Comparison of ENCODE assay signal across 14 cellular contexts in the genomic region with DNA sequence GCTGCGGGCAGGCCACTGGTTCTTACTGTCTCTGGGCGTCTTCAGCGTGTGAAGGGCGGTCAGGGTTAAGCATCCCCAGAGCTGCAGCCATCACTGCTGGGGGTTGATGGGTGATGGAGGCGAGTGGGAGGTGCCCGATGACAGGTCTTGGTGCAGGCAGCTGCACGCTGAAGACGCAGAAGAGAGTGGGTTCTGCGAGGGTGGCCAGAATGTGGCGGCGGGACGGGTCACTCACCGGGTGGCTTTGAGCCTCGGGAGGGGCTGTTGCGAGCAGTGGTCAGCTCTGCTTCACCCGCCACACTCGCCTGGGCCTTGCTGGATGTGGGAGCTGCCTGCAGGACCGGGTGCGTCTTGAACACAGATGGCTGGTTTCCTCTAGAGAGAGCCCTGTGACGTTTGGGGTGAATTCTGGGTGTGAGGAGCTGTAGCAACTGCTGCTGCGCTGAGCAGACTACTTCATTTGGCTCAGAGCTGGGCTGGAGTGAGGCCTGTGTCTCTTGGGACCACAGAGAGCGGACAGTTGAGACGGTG. TPM values are rescaled to one million over a fixed set of nuclear protein-coding genes. Genes with fewer than 3 reads are reported as not detected.
A peak's percentile ranks its signal among the peaks of the same experiment; 100 is the strongest.
DNase-seq lines count a peak whose midpoint lies in the region; ATAC-seq, FAIRE-seq and TF ChIP-seq lines count a peak whose summit lies in the region.
"Had no signal": no experiment of that assay in that cellular context is flagged by ENCODE, and none has a peak within 500 bp of the region (broad histone marks: within the 10 kb centered on the region; RNA-seq: fewer than 3 reads in every experiment).

No MANE protein-coding gene starts in this region.

- H3K27me3 ChIP-seq in K562 (ENCODE audit: control insufficient read depth in 2 of 2, insufficient read depth in 2 of 2, low read length in 2 of 2) (no peaks in the 10 kb centered on the region), mesenchymal stem cell (ENCODE audit: control insufficient read depth in 1 of 2, insufficient read depth in 1 of 2, low read length in 2 of 2) (no peaks in the 10 kb centered on the region), upper lobe of right lung (no peaks in the 10 kb centered on the region)
- H3K27me3 ChIP-seq: adrenal gland had no signal

- H3K9me1 ChIP-seq in K562 (ENCODE audit: control insufficient read depth, insufficient read depth, low read length), result no peaks in the 10 kb centered on the region

- intact Hi-C loops in Right ventricle myocardium inferior (cut with DNase I), result no loop called here
- intact Hi-C loops in cardiac septum (cut with DNase I), result no loop called here
- intact Hi-C loops in K562 (cut with micrococcal nuclease), result no loop called here
- intact Hi-C loops in upper lobe of right lung (cut with DNase I), result no loop called here

- peaks cover 55% of the 10 kb centered on the region for H3K79me1 ChIP-seq in mesenchymal stem cell (replicated peaks; ENCODE audit: low read length, poor library complexity, severe bottlenecking)

- peak overlapping the region; percentile 27; the same call in 1 of the 2 replicates for H3K4me2 ChIP-seq in K562 (ENCODE audit: insufficient read depth, low read length)
- no peak overlapping the region for H3K4me2 ChIP-seq in mesenchymal stem cell (ENCODE audit: low read length, poor library complexity, severe bottlenecking)

- POLR2A ChIA-PET in K562 (lab: Yijun Ruan, JAX), result interaction anchor here (0.6 to 2.6 kb wide), 7 partner anchors 9 to 263 kb away, joined by 3 to 20 read pairs (median 3); no protein-coding TSS in a partner anchor

- FAIRE-seq in K562 (lab: Jason Lieb, UNC), result peak; percentile 77
- FAIRE-seq: endothelial cell of umbilical vein, TTC549 had no signal

- no peak overlapping the region for H3K14ac ChIP-seq in mesenchymal stem cell (ENCODE audit: low read length in 2 of 2)

- no peak for TF ChIP-seq POLR2A in K562 (conservative IDR thresholded peaks at IDR 0.05)

- peak; percentile 73 for ATAC-seq in Right ventricle myocardium inferior
- no peak; the same call in 2 of the 3 replicates for ATAC-seq in K562
- no peak for ATAC-seq in upper lobe of right lung
- no peak for ATAC-seq in GM19397 (IDR thresholded peaks at IDR 0.05; ENCODE audit: unreplicated experiment)
- no peak for ATAC-seq in GM19351 (IDR thresholded peaks at IDR 0.05; ENCODE audit: unreplicated experiment)

- no TSS peak for BruUV-seq in K562 (replicated peaks; lab: Mats Ljungman, UMichigan)

- H3K4me1 ChIP-seq in K562 (replicated peaks in 1 of 2; ENCODE audit: control insufficient read depth in 2 of 2, insufficient read depth in 2 of 2, low read length in 2 of 2), result peaks cover 33 to 80% of the 10 kb centered on the region in 2 experiments
- H3K4me1 ChIP-seq in mesenchymal stem cell (ENCODE audit: control insufficient read depth, insufficient read depth, low read depth, low read length), result peaks cover 19% of the 10 kb centered on the region
- peaks cover 55% of the 10 kb centered on the region for H3K4me1 ChIP-seq in upper lobe of right lung

- CTCF ChIA-PET in K562 (lab: Yijun Ruan, JAX; ENCODE audit: low intra/inter-chr PET ratio), result no interaction called here

- H3K18ac ChIP-seq in mesenchymal stem cell (ENCODE audit: low read depth in 1 of 2, low read length in 2 of 2), result peak overlapping the region in 1 of 2 experiments; percentile 8

- peak overlapping the region; percentile 39 for H4K8ac ChIP-seq in mesenchymal stem cell (ENCODE audit: low read length)

- H4K91ac ChIP-seq in mesenchymal stem cell (ENCODE audit: low read length), result peak overlapping the region; percentile 41

- TF ChIP-seq EP300 in K562 (IDR thresholded peaks at IDR 0.05; ENCODE audit: low read length), result no peak

- H4K20me1 ChIP-seq in K562 (replicated peaks; ENCODE audit: control insufficient read depth, insufficient read depth, low read length), result no peaks in the 10 kb centered on the region

- H3K4me3 ChIP-seq in K562 (no peak overlapping the region), mesenchymal stem cell (ENCODE audit: insufficient read depth in 1 of 2, low read depth in 1 of 2, low read length in 2 of 2) (no peak overlapping the region), upper lobe of right lung (no peak overlapping the region)
- H3K4me3 ChIP-seq: adrenal gland had no signal

- in situ Hi-C loops in K562 (cut with MboI), result no loop called here

- TF ChIP-seq CTCF in K562 (IDR thresholded peaks at IDR 0.05 in 2 of 3, conservative IDR thresholded peaks at IDR 0.05 in 1 of 3; ENCODE audit: insufficient read depth in 2 of 3, low read depth in 1 of 3, low read length in 3 of 3) (no peak), upper lobe of right lung (IDR thresholded peaks at IDR 0.05) (no peak)

- H2AFZ ChIP-seq in K562 (ENCODE audit: low read depth, low read length) (no peak overlapping the region), mesenchymal stem cell (ENCODE audit: low read depth, low read length) (no peak overlapping the region)

- no peak overlapping the region for H3K23ac ChIP-seq in mesenchymal stem cell (ENCODE audit: low read length in 2 of 2)

- no peak for TF ChIP-seq RAD21 in K562 (CRISPR knock-in tag; conservative IDR thresholded peaks at IDR 0.05 in 1 of 2, IDR thresholded peaks at IDR 0.05 in 1 of 2)

- H2AK5ac ChIP-seq in mesenchymal stem cell (ENCODE audit: low read length, severe bottlenecking), result peak overlapping the region; percentile 30

- peak overlapping the region in 1 of 2 experiments; percentile 4 for H2BK12ac ChIP-seq in mesenchymal stem cell (ENCODE audit: low read length in 2 of 2)

- no peaks in the 10 kb centered on the region for H3K9me3 ChIP-seq in K562 (replicated peaks; ENCODE audit: control insufficient read depth, insufficient read depth, low read depth, low read length)
- no peaks in the 10 kb centered on the region for H3K9me3 ChIP-seq in mesenchymal stem cell (ENCODE audit: control insufficient read depth, low read length)
- no peaks in the 10 kb centered on the region for H3K9me3 ChIP-seq in upper lobe of right lung
- H3K9me3 ChIP-seq: adrenal gland had no signal

- peak overlapping the region; percentile 100 for H3K27ac ChIP-seq in K562 (ENCODE audit: extremely low read depth, low read depth, low read length)
- H3K27ac ChIP-seq in mesenchymal stem cell (ENCODE audit: low read length, poor library complexity, severe bottlenecking), result no peak overlapping the region
- H3K27ac ChIP-seq in upper lobe of right lung, result peak overlapping the region; percentile 17

- peaks cover 51% of the 10 kb centered on the region for H3K79me2 ChIP-seq in K562 (ENCODE audit: control insufficient read depth, insufficient read depth, low read length)

- H3K36me3 ChIP-seq in K562 (ENCODE audit: control insufficient read depth, insufficient read depth, low read length) (peaks cover 18% of the 10 kb centered on the region; the same call in 2 of the 3 replicates), mesenchymal stem cell (ENCODE audit: control insufficient read depth in 1 of 2, insufficient read depth in 2 of 2, low read depth in 1 of 2, low read length in 2 of 2) (peaks cover 0 to 35% of the 10 kb centered on the region in 2 experiments), upper lobe of right lung (no peaks in the 10 kb centered on the region)
- H3K36me3 ChIP-seq: adrenal gland had no signal

- 65% methylated on average over 23 of the region's 23 CpGs for WGBS in K562 (ENCODE audit: insufficient coverage, low coverage, missing lambda C conversion rate)
- 94% methylated on average over 23 of the region's 23 CpGs for WGBS in mesenchymal stem cell

- DNase-seq in Right ventricle myocardium inferior (ENCODE audit: missing footprints) (no peak), cardiac septum (ENCODE audit: low spot score) (no peak), K562 (ENCODE audit: extremely low read depth in 1 of 4, low spot score in 3 of 4) (peak in 1 of 4 experiments; percentile 29), mesenchymal stem cell (no peak), upper lobe of right lung (no peak)
- no peak for DNase-seq in stimulated activated CD4-positive, alpha-beta T cell treated with anti-CD3 and anti-CD28 coated beads, Interleukin-2, amount 100 ng/mL, for 48 hours
- DNase-seq: adrenal gland, AML-193, NCI-H187 treated with DMSO at 0.1 percent for 48 hours, occipital lobe had no signal

- no peak overlapping the region for H3K4ac ChIP-seq in mesenchymal stem cell (ENCODE audit: low read depth in 1 of 2, low read length in 2 of 2)

- no peak overlapping the region for H2BK5ac ChIP-seq in mesenchymal stem cell (ENCODE audit: low read depth, low read length, poor library complexity, severe bottlenecking)

- H3K9ac ChIP-seq in K562 (ENCODE audit: insufficient read depth in 1 of 2, low read depth in 2 of 2, low read length in 2 of 2) (peak overlapping the region; percentile 83 to 96; a peak in 3 of 4 replicates), mesenchymal stem cell (ENCODE audit: low read length) (peak overlapping the region; percentile 76)

- H2BK120ac ChIP-seq in mesenchymal stem cell (ENCODE audit: low read depth, low read length), result no peak overlapping the region

- no peak overlapping the region for H2BK15ac ChIP-seq in mesenchymal stem cell (ENCODE audit: low read depth, poor library complexity, severe bottlenecking)

RNA-seq across cellular contexts. Expression of gene ZNF750, which starts 44.6 kb away (rescaled TPM):
- total RNA-seq in Right ventricle myocardium inferior (not detected), cardiac septum (not detected), K562 (2014; rRNA removed) (not detected in 2 replicates), K562 (2014; rRNA removed; fragmentation: Illumina TruSeq; extraction: Trizol) (not detected in 2 replicates), K562 (2015; rRNA removed; fragmentation: Illumina TruSeq; extraction: Trizol) (not detected in 2 replicates), K562 (2021) (not detected in 2 replicates), upper lobe of right lung (5.6 TPM)
- total RNA-seq in K562 (2011; cell fraction: chromatin; rRNA removed; ENCODE audit: low replicate concordance), result not detected in 2 replicates
- not detected in 2 replicates for total RNA-seq in K562 (2011; cell fraction: nucleolus; rRNA removed)
- not detected in 2 replicates for total RNA-seq in K562 (2011; cell fraction: nucleoplasm; rRNA removed)
- polyA plus RNA-seq in K562 (2011; rRNA removed) (not detected in 2 replicates), K562 (2014; fragmentation: Illumina TruSeq; extraction: Trizol) (not detected in 2 replicates), K562 (2014; fragmentation: Nextera tagmentation; extraction: Ambion mirVana) (not detected), K562 (2014; rRNA removed) (not detected in 2 replicates)
- polyA plus RNA-seq in K562 (2011; cell fraction: cytosol; rRNA removed), result not detected in 2 replicates
- not detected in 2 replicates for polyA plus RNA-seq in K562 (2011; cell fraction: nucleus; rRNA removed)
- 0.07 TPM in 2 replicates for polyA plus RNA-seq in K562 (2012)
- not detected in 2 replicates for polyA minus RNA-seq in K562 (2011; rRNA and poly(A)+ RNA removed)
- not detected in 2 replicates for polyA minus RNA-seq in K562 (2011; cell fraction: cytosol; rRNA and poly(A)+ RNA removed)
- polyA minus RNA-seq in K562 (2011; cell fraction: nucleus; rRNA and poly(A)+ RNA removed), result not detected in 2 replicates
- polyA plus RNA-seq in mesenchymal stem cell (2013, experiment 1 of 2), result not detected
- not detected for polyA plus RNA-seq in mesenchymal stem cell (2013, experiment 2 of 2)
- total RNA-seq: occipital lobe had no signal
